In genomic region chr18:24930478-24930877, GRCh38 we compare ENCODE assay signal across 15 cellular contexts.
"Had no signal": no experiment of that assay in that cellular context is flagged by ENCODE, and none has a peak within 500 bp of the region (broad histone marks: within the 10 kb centered on the region; RNA-seq: fewer than 3 reads in every experiment).

No MANE protein-coding gene starts in this region.

- H3K27ac Mint-ChIP-seq: activated CD4-positive, alpha-beta T cell treated with anti-CD3 and anti-CD28 coated beads, Interleukin-2, amount 10 ng/mL, durations not matched to agents 24 days and 14 days; activated naive CD4-positive, alpha-beta T cell treated with anti-CD3 and anti-CD28 coated beads for 36 hours; activated T-helper 17 cell treated with anti-CD3 and anti-CD28 coated beads, Interleukin-2, amount 50 U/mL, for 72 hours; effector memory CD8-positive, alpha-beta T cell had no signal

- H3K27me3 ChIP-seq: gastroesophageal sphincter, pancreas, stomach had no signal

- H3K4me1 ChIP-seq: gastroesophageal sphincter, left ventricle myocardium inferior, pancreas, stomach had no signal

- DNase-seq: activated CD4-positive, alpha-beta T cell treated with anti-CD3 and anti-CD28 coated beads, Interleukin-2, amount 10 ng/mL, durations not matched to agents 24 days and 14 days; activated CD8-positive, alpha-beta memory T cell treated with anti-CD3 and anti-CD28 coated beads for 24 hours; activated naive CD4-positive, alpha-beta T cell treated with anti-CD3 and anti-CD28 coated beads for 36 hours; effector memory CD8-positive, alpha-beta T cell; left ventricle myocardium inferior; mesenchymal stem cell; stimulated activated CD4-positive, alpha-beta T cell treated with anti-CD3 and anti-CD28 coated beads, Interleukin-4, amount 100 ng/mL, for 1 hour; stimulated activated CD8-positive, alpha-beta memory T cell treated with anti-CD3 and anti-CD28 coated beads, Interleukin-4, amount 100 ng/mL, for 48 hours; T-helper 9 cell; WERI-Rb-1 had no signal

- H3K4me1 Mint-ChIP-seq: activated CD4-positive, alpha-beta T cell treated with anti-CD3 and anti-CD28 coated beads, Interleukin-2, amount 10 ng/mL, durations not matched to agents 24 days and 14 days; activated T-helper 17 cell treated with anti-CD3 and anti-CD28 coated beads, Interleukin-2, amount 50 U/mL, for 72 hours had no signal

- H3K36me3 ChIP-seq: gastroesophageal sphincter, pancreas, stomach, thoracic aorta, WERI-Rb-1 had no signal

- H3K9me3 Mint-ChIP-seq: activated CD4-positive, alpha-beta T cell treated with anti-CD3 and anti-CD28 coated beads, Interleukin-2, amount 10 ng/mL, durations not matched to agents 24 days and 14 days; activated naive CD4-positive, alpha-beta T cell treated with anti-CD3 and anti-CD28 coated beads for 36 hours; activated T-helper 17 cell treated with anti-CD3 and anti-CD28 coated beads, Interleukin-2, amount 50 U/mL, for 72 hours had no signal

- H3K9me3 ChIP-seq: gastroesophageal sphincter, left ventricle myocardium inferior, pancreas, stomach, thoracic aorta had no signal

- H3K4me3 Mint-ChIP-seq: activated CD4-positive, alpha-beta T cell treated with anti-CD3 and anti-CD28 coated beads, Interleukin-2, amount 10 ng/mL, durations not matched to agents 24 days and 14 days; activated naive CD4-positive, alpha-beta T cell treated with anti-CD3 and anti-CD28 coated beads for 36 hours; activated T-helper 17 cell treated with anti-CD3 and anti-CD28 coated beads, Interleukin-2, amount 50 U/mL, for 72 hours; effector memory CD8-positive, alpha-beta T cell had no signal

- H3K4me3 ChIP-seq: gastroesophageal sphincter, left ventricle myocardium inferior, pancreas, stomach, thoracic aorta had no signal

- ATAC-seq: activated T-helper 17 cell treated with anti-CD3 and anti-CD28 coated beads, Interleukin-2, amount 50 U/mL, for 72 hours; effector memory CD8-positive, alpha-beta T cell; gastroesophageal sphincter had no signal

- H3K27ac ChIP-seq: gastroesophageal sphincter, left ventricle myocardium inferior, pancreas, thoracic aorta, WERI-Rb-1 had no signal

- H3K27me3 Mint-ChIP-seq: activated CD4-positive, alpha-beta T cell treated with anti-CD3 and anti-CD28 coated beads, Interleukin-2, amount 10 ng/mL, durations not matched to agents 24 days and 14 days had no signal
